ENCODE assay signal across 17 cellular contexts in genomic region chrX:38066934-38067333, GRCh38.
DNase-seq lines count a peak whose midpoint lies in the region; ATAC-seq, FAIRE-seq and TF ChIP-seq lines count a peak whose summit lies in the region.
"Had no signal": no experiment of that assay in that cellular context is flagged by ENCODE, and none has a peak within 500 bp of the region (broad histone marks: within the 10 kb centered on the region; RNA-seq: fewer than 3 reads in every experiment).

No MANE protein-coding gene starts in this region.

- H4K20me1 ChIP-seq in astrocyte (ENCODE audit: insufficient read depth, low read length), result no peaks in the 10 kb centered on the region
- H4K20me1 ChIP-seq: BLaER1 had no signal

- H3K36me3 ChIP-seq in astrocyte (ENCODE audit: insufficient read depth, low read length), result no peaks in the 10 kb centered on the region
- no peaks in the 10 kb centered on the region for H3K36me3 ChIP-seq in mucosa of descending colon (ENCODE audit: low read depth)
- H3K36me3 ChIP-seq: BLaER1, HAP-1 had no signal

- H3K4me3 ChIP-seq in A549 (no peak overlapping the region), astrocyte (ENCODE audit: insufficient read depth, low read depth, low read length) (no peak overlapping the region), mucosa of descending colon (no peak overlapping the region)
- H3K4me3 ChIP-seq: BLaER1, GM12878, HAP-1 had no signal

- H3K4me1 ChIP-seq in A549 (no peaks in the 10 kb centered on the region), astrocyte (ENCODE audit: insufficient read depth, low read length) (no peaks in the 10 kb centered on the region), mucosa of descending colon (ENCODE audit: low read depth) (peaks cover under 1% of the 10 kb centered on the region)
- H3K4me1 ChIP-seq: BLaER1, Caco-2, HAP-1 had no signal

- in situ Hi-C loops in GM13977 (cut with MboI; ENCODE audit: low pct_unique_long_range_greater_than_20kb, low sequenced_read_pairs, unreplicated experiment), result no loop called here

- peaks cover 6% of the 10 kb centered on the region for H3K9me3 Mint-ChIP-seq in astrocyte (ENCODE audit: unreplicated experiment)

- TF ChIP-seq POLR2A in A549 (IDR thresholded peaks at IDR 0.05; ENCODE audit: low read length), result no peak

- H3K27ac ChIP-seq in A549, result no peak overlapping the region
- H3K27ac ChIP-seq in astrocyte (ENCODE audit: low read depth, low read length), result no peak overlapping the region
- H3K27ac ChIP-seq: 22Rv1, BLaER1 had no signal

- no peak overlapping the region for H3K4me3 Mint-ChIP-seq in astrocyte (ENCODE audit: unreplicated experiment)
- H3K4me3 Mint-ChIP-seq: CD8-positive, alpha-beta memory T cell had no signal

- no peak for TF ChIP-seq RAD21 in A549 (conservative IDR thresholded peaks at IDR 0.05 in 1 of 2, IDR thresholded peaks at IDR 0.05 in 1 of 2)

- FAIRE-seq in A549 (lab: Jason Lieb, UNC), result peak; percentile 98
- FAIRE-seq in astrocyte (lab: Jason Lieb, UNC), result peak; percentile 96
- FAIRE-seq: GM12878, H1 had no signal

- no peaks in the 10 kb centered on the region for H3K4me1 Mint-ChIP-seq in astrocyte (ENCODE audit: low read depth, unreplicated experiment)
- H3K4me1 Mint-ChIP-seq: CD8-positive, alpha-beta memory T cell had no signal

- H3K36me3 Mint-ChIP-seq in astrocyte (ENCODE audit: low read depth, unreplicated experiment), result no peaks in the 10 kb centered on the region
- H3K36me3 Mint-ChIP-seq: CD8-positive, alpha-beta memory T cell had no signal

- no peak overlapping the region for H3K4me2 ChIP-seq in A549
- H3K4me2 ChIP-seq in astrocyte (ENCODE audit: low read length), result no peak overlapping the region
- H3K4me2 ChIP-seq: BLaER1 had no signal

- no peaks in the 10 kb centered on the region for H3K79me2 ChIP-seq in astrocyte (ENCODE audit: insufficient read depth, low read length)

- no peaks in the 10 kb centered on the region for H3K27me3 ChIP-seq in astrocyte (ENCODE audit: insufficient read depth, low read length)
- H3K27me3 ChIP-seq: BLaER1 had no signal

- no peak overlapping the region for H2AFZ ChIP-seq in astrocyte (ENCODE audit: low read depth, low read length)

- POLR2A ChIA-PET in A549 (lab: Yijun Ruan, JAX), result no interaction called here

- H3K9ac ChIP-seq in astrocyte (ENCODE audit: low read length), result no peak overlapping the region
- H3K9ac ChIP-seq: BLaER1 had no signal

- intact Hi-C loops in mucosa of descending colon (cut with DNase I, micrococcal nuclease), result no loop called here

- WGBS in A549 (ENCODE audit: missing lambda C conversion rate), result 24% methylated on average over 2 of the region's 2 CpGs

- no peak overlapping the region for H3K27ac Mint-ChIP-seq in astrocyte (ENCODE audit: unreplicated experiment)
- H3K27ac Mint-ChIP-seq: CD8-positive, alpha-beta memory T cell had no signal

- TF ChIP-seq EP300 in A549 (IDR thresholded peaks at IDR 0.05), result no peak

- peak; percentile 6 for DNase-seq in DMS53 (lab: John Stamatoyannopoulos, UW)
- no peak for DNase-seq in DMS53 treated with DMSO at 0.1 percent for 48 hours (lab: John Stamatoyannopoulos, UW; ENCODE audit: unreplicated experiment)
- DNase-seq in A549 (ENCODE audit: low read depth in 1 of 2, low spot score in 1 of 2), result no peak
- DNase-seq in astrocyte (ENCODE audit: low read depth), result no peak
- DNase-seq in mucosa of descending colon, result no peak
- no peak for DNase-seq in GM13977 (ENCODE audit: low spot score)
- no peak for DNase-seq in SHP77 (lab: John Stamatoyannopoulos, UW)
- no peak for DNase-seq in HuH-7 (ENCODE audit: low spot score)
- DNase-seq: AML-193; Caco-2; CD8-positive, alpha-beta memory T cell; DMS79 had no signal

- H3K27me3 Mint-ChIP-seq in astrocyte (ENCODE audit: low read depth, unreplicated experiment), result no peaks in the 10 kb centered on the region
- H3K27me3 Mint-ChIP-seq: CD8-positive, alpha-beta memory T cell had no signal

- CTCF ChIA-PET in A549 (lab: Yijun Ruan, JAX), result no interaction called here

- ATAC-seq in A549 (no peak), mucosa of descending colon (peak; percentile 45)
- ATAC-seq: GM12878 had no signal

- H3K9me3 ChIP-seq in A549 (no peaks in the 10 kb centered on the region), astrocyte (ENCODE audit: insufficient read depth, low read depth, low read length) (no peaks in the 10 kb centered on the region), mucosa of descending colon (no peaks in the 10 kb centered on the region)
- H3K9me3 ChIP-seq: BLaER1, Caco-2, HAP-1 had no signal

- TF ChIP-seq CTCF in A549 (IDR thresholded peaks at IDR 0.05) (no peak), astrocyte (IDR thresholded peaks at IDR 0.05; ENCODE audit: insufficient read depth, low read depth, low read length) (no peak), mucosa of descending colon (IDR thresholded peaks at IDR 0.05) (no peak), GM13977 (IDR thresholded peaks at IDR 0.05; ENCODE audit: extremely low read depth, insufficient read depth, missing control alignments) (no peak)

TF ChIP-seq in A549, 52 proteins besides CTCF, POLR2A, EP300 and RAD21:
- no peak for TF ChIP-seq NFE2L2 (conservative IDR thresholded peaks at IDR 0.05; ENCODE audit: low read length)
- TF ChIP-seq REST (IDR thresholded peaks at IDR 0.05), result no peak
- no peak for TF ChIP-seq MAX (IDR thresholded peaks at IDR 0.05)
- no peak for TF ChIP-seq USF2 (IDR thresholded peaks at IDR 0.05)
- no peak for TF ChIP-seq FOSL2 (IDR thresholded peaks at IDR 0.05)
- TF ChIP-seq FOSL2 (CRISPR knock-in tag; IDR thresholded peaks at IDR 0.05), result no peak
- TF ChIP-seq CBX8 (IDR thresholded peaks at IDR 0.05), result no peak
- TF ChIP-seq JUNB (IDR thresholded peaks at IDR 0.05), result no peak
- TF ChIP-seq HOXB5 (CRISPR knock-in tag; IDR thresholded peaks at IDR 0.05), result no peak
- TF ChIP-seq FOSB (CRISPR knock-in tag; IDR thresholded peaks at IDR 0.05), result no peak
- no peak for TF ChIP-seq HEYL (CRISPR knock-in tag; IDR thresholded peaks at IDR 0.05)
- no peak for TF ChIP-seq PBX3 (IDR thresholded peaks at IDR 0.05)
